In genomic region chr20:41609476-41609875, GRCh38 we compare ENCODE assay signal across 16 cellular contexts.
"Had no signal": no experiment of that assay in that cellular context is flagged by ENCODE, and none has a peak within 500 bp of the region (broad histone marks: within the 10 kb centered on the region; RNA-seq: fewer than 3 reads in every experiment).

No MANE protein-coding gene starts in this region.

- H3K4me1 ChIP-seq: foreskin keratinocyte had no signal

- H3K36me3 ChIP-seq: tibial artery, vagina had no signal

- ATAC-seq: activated CD8-positive, alpha-beta memory T cell treated with anti-CD3 and anti-CD28 coated beads, Interleukin-2, amount 10 ng/mL, durations not matched to agents 7 days and 5 days; foreskin keratinocyte had no signal

- H3K9me3 Mint-ChIP-seq: central memory CD8-positive, alpha-beta T cell; dendritic cell treated with granulocyte-macrophage colony-stimulating factor and Interleukin-4, amounts not matched to agents 40 ng/mL and 50 ng/mL, for 4 days had no signal

- H3K9me3 ChIP-seq: tibial artery, vagina had no signal

- H3K27ac Mint-ChIP-seq: activated CD8-positive, alpha-beta memory T cell treated with anti-CD3 and anti-CD28 coated beads, Interleukin-2, amount 10 ng/mL, durations not matched to agents 7 days and 5 days; dendritic cell treated with granulocyte-macrophage colony-stimulating factor and Interleukin-4, amounts not matched to agents 40 ng/mL and 50 ng/mL, for 4 days; nephron had no signal

- H3K27me3 ChIP-seq: foreskin keratinocyte, tibial artery, vagina had no signal

- H3K27me3 Mint-ChIP-seq: activated CD8-positive, alpha-beta memory T cell treated with anti-CD3 and anti-CD28 coated beads, Interleukin-2, amount 10 ng/mL, durations not matched to agents 7 days and 5 days; brain; central memory CD8-positive, alpha-beta T cell; dendritic cell treated with granulocyte-macrophage colony-stimulating factor and Interleukin-4, amounts not matched to agents 40 ng/mL and 50 ng/mL, for 4 days had no signal

- H3K27ac ChIP-seq: foreskin keratinocyte, tibial artery, vagina had no signal

- DNase-seq: activated CD8-positive, alpha-beta memory T cell treated with anti-CD3 and anti-CD28 coated beads, Interleukin-2, amount 10 ng/mL, durations not matched to agents 7 days and 5 days; activated naive CD4-positive, alpha-beta T cell treated with anti-CD3 and anti-CD28 coated beads, Interleukin-2, amount 50 U/mL, for 16 hours; activated T-cell treated with anti-CD3 and anti-CD28 coated beads, Interleukin-2, amount 50 U/mL, for 1 hour; amniotic stem cell; effector memory CD4-positive, alpha-beta T cell; foreskin keratinocyte; glutamatergic neuron; kidney glomerular epithelial cell; occipital lobe; stimulated activated naive CD4-positive, alpha-beta T cell; tibial artery had no signal

- H3K4me3 ChIP-seq: tibial artery, vagina had no signal

- H3K4me3 Mint-ChIP-seq: activated CD8-positive, alpha-beta memory T cell treated with anti-CD3 and anti-CD28 coated beads, Interleukin-2, amount 10 ng/mL, durations not matched to agents 7 days and 5 days; brain; central memory CD8-positive, alpha-beta T cell; dendritic cell treated with granulocyte-macrophage colony-stimulating factor and Interleukin-4, amounts not matched to agents 40 ng/mL and 50 ng/mL, for 4 days; nephron had no signal
